9 cellular contexts compared by ENCODE assay signal in genomic region chr1:116289219-116289618, GRCh38.
"Had no signal": no experiment of that assay in that cellular context is flagged by ENCODE, and none has a peak within 500 bp of the region (broad histone marks: within the 10 kb centered on the region; RNA-seq: fewer than 3 reads in every experiment).

No MANE protein-coding gene starts in this region.

- ATAC-seq: activated naive CD4-positive, alpha-beta T cell treated with anti-CD3 and anti-CD28 coated beads, Interleukin-2, amount 50 U/mL, for 72 hours; natural killer cell; stimulated activated naive CD8-positive, alpha-beta T cell treated with anti-CD3 and anti-CD28 coated beads, Interleukin-15, amount 100 ng/mL, for 72 hours had no signal

- H3K4me3 ChIP-seq: dorsolateral prefrontal cortex had no signal

- DNase-seq: activated CD4-positive, alpha-beta T cell treated with anti-CD3 and anti-CD28 coated beads, Interleukin-2, amount 10 ng/mL, durations not matched to agents 24 days and 14 days; activated effector memory CD4-positive, alpha-beta T cell treated with anti-CD3 and anti-CD28 coated beads, Interleukin-2, amount 50 U/mL, for 16 hours; activated T-cell treated with anti-CD3 and anti-CD28 coated beads, Interleukin-2, amount 50 U/mL, for 24 hours; dorsolateral prefrontal cortex; natural killer cell; stimulated activated CD4-positive, alpha-beta T cell treated with anti-CD3 and anti-CD28 coated beads, Interleukin-15, amount 100 ng/mL, for 24 hours; stimulated activated CD4-positive, alpha-beta T cell treated with anti-CD3 and anti-CD28 coated beads, Interleukin-4, amount 100 ng/mL, for 24 hours; stimulated activated naive CD8-positive, alpha-beta T cell treated with anti-CD3 and anti-CD28 coated beads, Interleukin-15, amount 100 ng/mL, for 72 hours had no signal

- H3K27me3 ChIP-seq: dorsolateral prefrontal cortex had no signal

- H3K27ac ChIP-seq: dorsolateral prefrontal cortex had no signal
